In the genomic region with DNA sequence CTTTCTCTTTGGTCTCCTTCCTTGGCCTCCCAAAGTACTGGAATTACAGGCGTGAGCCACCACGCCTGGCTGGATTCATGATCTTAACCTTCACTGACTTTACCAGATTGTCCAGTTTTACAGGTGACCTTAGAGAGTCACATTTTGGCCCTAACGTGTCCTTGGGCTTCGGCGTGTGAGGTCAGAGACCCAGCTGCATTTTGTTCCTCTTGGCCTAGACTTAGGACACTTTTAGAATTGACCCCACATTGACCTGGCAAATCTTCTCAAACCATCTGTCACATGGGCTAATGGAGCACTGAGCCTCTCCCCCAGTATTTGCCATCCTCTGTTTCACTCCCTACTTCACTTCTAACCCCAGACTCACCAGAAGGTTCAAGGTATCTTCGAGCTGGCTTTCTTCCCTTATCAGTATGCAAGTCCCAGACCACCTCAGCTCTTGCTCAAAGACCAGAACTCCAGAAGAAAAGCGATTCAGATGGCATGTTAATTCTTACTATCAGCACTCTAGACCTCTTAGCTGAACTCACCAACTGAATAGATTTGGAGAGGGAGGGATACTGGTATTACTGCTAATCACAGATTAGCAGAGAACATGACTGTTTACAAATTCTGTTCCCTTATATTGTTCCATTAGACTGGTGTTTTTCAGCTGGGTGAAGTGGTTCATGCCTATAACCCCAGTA, we compare ENCODE assay signal across 10 cellular contexts. TPM values are rescaled to one million over a fixed set of nuclear protein-coding genes. Genes with fewer than 3 reads are reported as not detected.
DNase-seq lines count a peak whose midpoint lies in the region; ATAC-seq and TF ChIP-seq lines count a peak whose summit lies in the region.
"Had no signal": no experiment of that assay in that cellular context is flagged by ENCODE, and none has a peak within 500 bp of the region (broad histone marks: within the 10 kb centered on the region; RNA-seq: fewer than 3 reads in every experiment).

No MANE protein-coding gene starts in this region.

- H3K9me3 Mint-ChIP-seq in activated naive CD4-positive, alpha-beta T cell treated with anti-CD3 and anti-CD28 coated beads, Interleukin-2, amount 50 U/mL, for 24 hours = no peaks in the 10 kb centered on the region
- no peaks in the 10 kb centered on the region for H3K9me3 Mint-ChIP-seq in activated CD4-positive, alpha-beta memory T cell treated with anti-CD3 and anti-CD28 coated beads for 36 hours
- H3K9me3 Mint-ChIP-seq in type B pancreatic cell = no peaks in the 10 kb centered on the region

- WGBS in right lobe of liver (ENCODE audit: insufficient coverage, low coverage, low lambda C conversion rate, missing lambda C conversion rate) = 60% methylated on average over 5 of the region's 7 CpGs

- CTCF ChIA-PET in activated CD4-positive, alpha-beta memory T cell treated with anti-CD3 and anti-CD28 coated beads for 36 hours (lab: Charles Lee) = interaction anchor here (0.6 to 4.3 kb wide), 8 partner anchors 15 to 287 kb away, joined by 3 to 22 read pairs (median 4); no protein-coding TSS in a partner anchor

- no peak for TF ChIP-seq POLR2A in right lobe of liver (IDR thresholded peaks at IDR 0.05)

- no peaks in the 10 kb centered on the region for H3K36me3 ChIP-seq in right lobe of liver

- TF ChIP-seq CTCF in right lobe of liver (IDR thresholded peaks at IDR 0.05) = no peak
- TF ChIP-seq CTCF in type B pancreatic cell (conservative IDR thresholded peaks at IDR 0.05) = no peak

- peaks cover 2% of the 10 kb centered on the region for H3K36me3 Mint-ChIP-seq in activated naive CD4-positive, alpha-beta T cell treated with anti-CD3 and anti-CD28 coated beads, Interleukin-2, amount 50 U/mL, for 24 hours
- peaks cover 21% of the 10 kb centered on the region for H3K36me3 Mint-ChIP-seq in activated CD4-positive, alpha-beta memory T cell treated with anti-CD3 and anti-CD28 coated beads for 36 hours
- H3K36me3 Mint-ChIP-seq in type B pancreatic cell = peaks cover 5% of the 10 kb centered on the region

- intact Hi-C loops in activated CD4-positive, alpha-beta memory T cell treated with anti-CD3 and anti-CD28 coated beads for 36 hours (cut with micrococcal nuclease) = loop anchor here (2.0 kb wide), 1 partner anchor 57 kb away; the partner anchor contains the start of gene USP36
- intact Hi-C loops in right lobe of liver (cut with DNase I) = no loop called here

- H3K27ac ChIP-seq in right lobe of liver = peak overlapping the region in 2 of 3 donors; percentile 75 to 100

- H3K27me3 Mint-ChIP-seq in activated naive CD4-positive, alpha-beta T cell treated with anti-CD3 and anti-CD28 coated beads, Interleukin-2, amount 50 U/mL, for 24 hours = no peaks in the 10 kb centered on the region
- no peaks in the 10 kb centered on the region for H3K27me3 Mint-ChIP-seq in activated CD4-positive, alpha-beta memory T cell treated with anti-CD3 and anti-CD28 coated beads for 36 hours
- no peaks in the 10 kb centered on the region for H3K27me3 Mint-ChIP-seq in type B pancreatic cell

- H3K4me3 ChIP-seq in right lobe of liver = no peak overlapping the region

- peaks cover 69% of the 10 kb centered on the region for H3K4me1 Mint-ChIP-seq in activated naive CD4-positive, alpha-beta T cell treated with anti-CD3 and anti-CD28 coated beads, Interleukin-2, amount 50 U/mL, for 24 hours
- H3K4me1 Mint-ChIP-seq in activated CD4-positive, alpha-beta memory T cell treated with anti-CD3 and anti-CD28 coated beads for 36 hours (ENCODE audit: low read depth) = peaks cover 48% of the 10 kb centered on the region
- H3K4me1 Mint-ChIP-seq in type B pancreatic cell (ENCODE audit: unreplicated experiment) = peaks cover 19% of the 10 kb centered on the region

- H3K4me3 Mint-ChIP-seq in activated naive CD4-positive, alpha-beta T cell treated with anti-CD3 and anti-CD28 coated beads, Interleukin-2, amount 50 U/mL, for 24 hours = peak overlapping the region; percentile 66
- H3K4me3 Mint-ChIP-seq in activated CD4-positive, alpha-beta memory T cell treated with anti-CD3 and anti-CD28 coated beads for 36 hours = peak overlapping the region; percentile 17
- H3K4me3 Mint-ChIP-seq in type B pancreatic cell = peak overlapping the region; percentile 76

- no peaks in the 10 kb centered on the region for H3K27me3 ChIP-seq in right lobe of liver

- DNase-seq in activated naive CD4-positive, alpha-beta T cell treated with anti-CD3 and anti-CD28 coated beads, Interleukin-2, amount 50 U/mL, for 16 hours = no peak
- no peak for DNase-seq in activated CD4-positive, alpha-beta memory T cell treated with anti-CD3 and anti-CD28 coated beads for 36 hours
- DNase-seq in right lobe of liver = peak in 1 of 3 donors; percentile 47
- DNase-seq in type B pancreatic cell (ENCODE audit: extremely low spot score, unreplicated experiment) = no peak
- no peak for DNase-seq in GM19240 (ENCODE audit: insufficient read length, low spot score)
- DNase-seq: NCI-H187, SIG-M5 had no signal

- H3K27ac Mint-ChIP-seq in activated naive CD4-positive, alpha-beta T cell treated with anti-CD3 and anti-CD28 coated beads, Interleukin-2, amount 50 U/mL, for 24 hours = peak overlapping the region; percentile 43
- H3K27ac Mint-ChIP-seq in activated CD4-positive, alpha-beta memory T cell treated with anti-CD3 and anti-CD28 coated beads for 36 hours = peak overlapping the region; percentile 28
- H3K27ac Mint-ChIP-seq in type B pancreatic cell = peak overlapping the region; percentile 87

- peaks cover 0 to 38% (median 9%) of the 10 kb centered on the region in 4 donors for H3K4me1 ChIP-seq in right lobe of liver

- POLR2A ChIA-PET in activated CD4-positive, alpha-beta memory T cell treated with anti-CD3 and anti-CD28 coated beads for 36 hours (lab: Charles Lee) = interaction anchor here (0.9 to 2.5 kb wide), 4 partner anchors 9 to 39 kb away, joined by 5 to 14 read pairs (median 8); no protein-coding TSS in a partner anchor

- ATAC-seq in right lobe of liver = peak in 1 of 4 donors; percentile 0
- ATAC-seq in GM21367 (IDR thresholded peaks at IDR 0.05; ENCODE audit: unreplicated experiment) = no peak
- no peak for ATAC-seq in activated CD4-positive, CD25-positive, alpha-beta regulatory T cell treated with anti-CD3 and anti-CD28 coated beads, Interleukin-2, amount 50 U/mL, for 24 hours

- H3K9me3 ChIP-seq in right lobe of liver = no peaks in the 10 kb centered on the region

RNA-seq across cellular contexts. Expression of gene CYTH1, which starts 1.8 kb away (rescaled TPM):
- 100 to 1,000 TPM; 184 to 204 TPM for total RNA-seq in activated CD4-positive, alpha-beta memory T cell treated with anti-CD3 and anti-CD28 coated beads for 36 hours
- total RNA-seq in right lobe of liver (10 to 100 TPM; 14.8 to 46.2 (median 28.8) TPM), type B pancreatic cell (ENCODE audit: low replicate concordance) (18.8 and 30.3 TPM in 2 replicates)

RNA-seq across cellular contexts. Expression of gene USP36, which starts 56.8 kb away (rescaled TPM):
- total RNA-seq in activated CD4-positive, alpha-beta memory T cell treated with anti-CD3 and anti-CD28 coated beads for 36 hours = 10 to 100 TPM; 71.2 to 74.3 TPM
- 10 to 100 TPM; 12.7 to 27.8 (median 18.7) TPM for total RNA-seq in right lobe of liver
- total RNA-seq in type B pancreatic cell (ENCODE audit: low replicate concordance) = 53.4 and 58.6 TPM in 2 replicates

Comparison
In these comparisons a context has a peak if more than half of its experiments do, and no peak if none do; other contexts are left out.
1. H3K27ac Mint-ChIP-seq: peak in every context shown above with its lines; median percentile 87 in type B pancreatic cell; 43 in activated naive CD4-positive, alpha-beta T cell treated with anti-CD3 and anti-CD28 coated beads, Interleukin-2, amount 50 U/mL, for 24 hours; 28 in activated CD4-positive, alpha-beta memory T cell treated with anti-CD3 and anti-CD28 coated beads for 36 hours.
2. H3K4me3 Mint-ChIP-seq: peak in every context shown above with its lines; median percentile 76 in type B pancreatic cell; 66 in activated naive CD4-positive, alpha-beta T cell treated with anti-CD3 and anti-CD28 coated beads, Interleukin-2, amount 50 U/mL, for 24 hours; 17 in activated CD4-positive, alpha-beta memory T cell treated with anti-CD3 and anti-CD28 coated beads for 36 hours.